In genomic region chr1:155983191-155984023, GRCh38 we compare ENCODE assay signal across 8 cellular contexts. TPM values are rescaled to one million over a fixed set of nuclear protein-coding genes. Genes with fewer than 3 reads are reported as not detected.
DNase-seq lines count a peak whose midpoint lies in the region; ATAC-seq and TF ChIP-seq lines count a peak whose summit lies in the region.

No MANE protein-coding gene starts in this region.

- H3K4me2 ChIP-seq in SU-DHL-6 (ENCODE audit: low read depth, low read length, poor library complexity, severe bottlenecking) = peak overlapping the region; percentile 40

- H3K27ac ChIP-seq in SU-DHL-6 (ENCODE audit: low read depth, low read length) = peak overlapping the region; percentile 36; the same call in 1 of the 2 replicates

- H4K20me1 ChIP-seq in SU-DHL-6 (ENCODE audit: low read depth, low read length) = no peaks in the 10 kb centered on the region

- ATAC-seq in HG03280 (IDR thresholded peaks at IDR 0.05; ENCODE audit: unreplicated experiment) = no peak

- no peaks in the 10 kb centered on the region for H3K36me3 ChIP-seq in SU-DHL-6 (ENCODE audit: low read length)

- H3K4me3 ChIP-seq in SU-DHL-6 (ENCODE audit: insufficient read depth, low read length, poor library complexity, severe bottlenecking) = no peak overlapping the region

- no peaks in the 10 kb centered on the region for H3K9me2 ChIP-seq in SU-DHL-6 (replicated peaks; ENCODE audit: insufficient read depth, low read length)

- peak; percentile 23 for TF ChIP-seq CTCF in SU-DHL-6 (IDR thresholded peaks at IDR 0.05; ENCODE audit: insufficient read depth, low read length, poor library complexity, severe bottlenecking)

- H2AFZ ChIP-seq in SU-DHL-6 (ENCODE audit: low read depth, low read length, severe bottlenecking) = no peak overlapping the region

- H3K9ac ChIP-seq in SU-DHL-6 (ENCODE audit: low read length) = peak overlapping the region; percentile 28; the same call in 1 of the 2 replicates

- no peaks in the 10 kb centered on the region for H3K9me3 ChIP-seq in SU-DHL-6 (ENCODE audit: insufficient read depth, low read length)

- DNase-seq in DMS79 treated with DMSO at 0.1 percent for 48 hours (lab: John Stamatoyannopoulos, UW) (peak; percentile 70), HT1080 (ENCODE audit: low read depth) (peak; percentile 100), fibroblast of the conjunctiva (ENCODE audit: low read depth) (peak; percentile 99), posterior vena cava (ENCODE audit: low spot score) (peak; percentile 94), activated gamma-delta T cell (lab: John Stamatoyannopoulos, UW) (no peak)
- no peak for DNase-seq in activated T-cell treated with anti-CD3 and anti-CD28 coated beads, Interleukin-2, amount 50 U/mL, for 1 hour

- H3F3A ChIP-seq in SU-DHL-6 (ENCODE audit: insufficient read depth) = peaks cover 29% of the 10 kb centered on the region

- H3K79me2 ChIP-seq in SU-DHL-6 (ENCODE audit: insufficient read depth, low read length) = peaks cover 7% of the 10 kb centered on the region

- no peaks in the 10 kb centered on the region for H3K27me3 ChIP-seq in SU-DHL-6 (ENCODE audit: low read length)

- intact Hi-C loops in posterior vena cava (cut with DNase I) = no loop called here

RNA-seq across cellular contexts. Expression of gene ARHGEF2, which starts 5.1 kb away (rescaled TPM):
- total RNA-seq in HT1080 (2014; rRNA removed; shearing (Covaris generic)) = 91.6 and 96.6 TPM in 2 replicates
- polyA plus RNA-seq in HT1080 (2015; cell fraction: cytosol; rRNA removed) = 131 and 142 TPM in 2 replicates
- polyA plus RNA-seq in HT1080 (2015; cell fraction: nucleus; rRNA removed) = 389 and 412 TPM in 2 replicates
- 100 to 1,000 TPM; 138 to 161 TPM for total RNA-seq in posterior vena cava

RNA-seq across cellular contexts. Expression of gene SSR2, which starts 37.3 kb away (rescaled TPM):
- total RNA-seq in HT1080 (2014; rRNA removed; shearing (Covaris generic)) = 582 and 611 TPM in 2 replicates
- 568 and 615 TPM in 2 replicates for polyA plus RNA-seq in HT1080 (2015; cell fraction: cytosol; rRNA removed)
- polyA plus RNA-seq in HT1080 (2015; cell fraction: nucleus; rRNA removed) = 466 and 506 TPM in 2 replicates
- 100 to 1,000 TPM; 147 to 173 TPM for total RNA-seq in posterior vena cava

RNA-seq across cellular contexts. Expression of gene RXFP4, which starts 42.0 kb away (rescaled TPM):
- 0.55 TPM in 1 of 2 replicates, not detected in the other for total RNA-seq in HT1080 (2014; rRNA removed; shearing (Covaris generic))
- 0.12 TPM in 1 of 2 replicates, not detected in the other for polyA plus RNA-seq in HT1080 (2015; cell fraction: cytosol; rRNA removed)
- polyA plus RNA-seq in HT1080 (2015; cell fraction: nucleus; rRNA removed) = 0.10 TPM in 1 of 2 replicates, not detected in the other
- not detected for total RNA-seq in posterior vena cava

RNA-seq across cellular contexts. Expression of gene KHDC4, which starts 49.2 kb away (rescaled TPM):
- 31.2 and 36.2 TPM in 2 replicates for total RNA-seq in HT1080 (2014; rRNA removed; shearing (Covaris generic))
- 32.6 and 33.2 TPM in 2 replicates for polyA plus RNA-seq in HT1080 (2015; cell fraction: cytosol; rRNA removed)
- 267 and 335 TPM in 2 replicates for polyA plus RNA-seq in HT1080 (2015; cell fraction: nucleus; rRNA removed)
- 10 to 100 TPM; 28.6 to 28.8 TPM for total RNA-seq in posterior vena cava

Comparison
In these comparisons a context has a peak if more than half of its experiments do, and no peak if none do; other contexts are left out.
1. DNase-seq: peak in DMS79 treated with DMSO at 0.1 percent for 48 hours (single experiment), HT1080 (single experiment), fibroblast of the conjunctiva (single experiment) and posterior vena cava (single experiment); none in activated T-cell treated with anti-CD3 and anti-CD28 coated beads, Interleukin-2, amount 50 U/mL, for 1 hour (single experiment) and activated gamma-delta T cell (single experiment).